In the genomic region with DNA sequence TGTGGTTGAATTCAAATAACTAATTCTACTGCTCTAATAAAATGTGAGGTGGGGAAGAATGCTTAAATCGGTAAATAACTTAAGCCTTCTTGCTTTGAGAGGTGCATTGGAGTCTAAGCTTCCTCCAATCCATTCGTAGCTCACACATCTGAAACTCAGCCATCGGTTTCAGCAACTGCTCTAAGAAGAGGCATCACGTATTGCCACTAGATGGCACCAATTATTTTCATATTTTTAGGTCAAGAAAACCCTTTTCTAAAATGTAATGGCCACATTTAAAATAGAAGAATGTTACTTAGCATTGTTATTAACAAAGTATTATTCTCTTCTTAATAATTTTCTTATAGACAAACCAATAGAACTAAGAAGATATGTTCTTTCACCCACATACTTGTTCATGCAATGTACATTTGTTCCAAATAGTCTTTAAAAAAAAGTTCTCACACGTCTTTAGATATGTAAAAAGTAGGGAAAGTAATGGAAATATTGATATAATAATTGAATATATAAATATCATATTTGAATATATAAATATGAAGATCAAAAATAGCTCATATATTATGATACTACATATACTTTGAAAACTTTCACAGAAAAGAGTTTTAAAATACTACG, we compare ENCODE assay signal across 8 cellular contexts.
DNase-seq lines count a peak whose midpoint lies in the region; ATAC-seq, FAIRE-seq and TF ChIP-seq lines count a peak whose summit lies in the region.

No MANE protein-coding gene starts in this region.

- H3K36me3 Mint-ChIP-seq in activated naive CD4-positive, alpha-beta T cell treated with anti-CD3 and anti-CD28 coated beads, Interleukin-2, amount 10 ng/mL, durations not matched to agents 7 days and 5 days, result no peaks in the 10 kb centered on the region

- no peak for TF ChIP-seq RAD21 in HCT116 (IDR thresholded peaks at IDR 0.05; ENCODE audit: low read depth)
- TF ChIP-seq RAD21 in GM12878 (IDR thresholded peaks at IDR 0.05; ENCODE audit: insufficient read depth, low read depth, low read length), result peak; percentile 26; the same call in 1 of the 2 replicates

- no peak for TF ChIP-seq EP300 in GM12878 (IDR thresholded peaks at IDR 0.05; ENCODE audit: borderline replicate concordance in 1 of 2, control insufficient read depth in 1 of 2, low read depth in 2 of 2, low read length in 2 of 2)

- H2AFZ ChIP-seq in HCT116 (ENCODE audit: low read depth, low read length, poor library complexity, severe bottlenecking) (no peak overlapping the region), GM12878 (ENCODE audit: control insufficient read depth, low read depth, low read length) (no peak overlapping the region)

- no TSS peak for BruUV-seq in HCT116 (replicated peaks; lab: Mats Ljungman, UMichigan)
- BruUV-seq in GM12878 (replicated peaks; lab: Mats Ljungman, UMichigan), result no TSS peak

- RAD21 ChIA-PET in HCT116 (lab: Charles Lee; ENCODE audit: low non-redundant PET in 1 of 2, low total read pairs in 2 of 2, uncharacterized antibody in 2 of 2, unreplicated experiment in 2 of 2) (no interaction called here), GM12878 (lab: Charles Lee; ENCODE audit: unreplicated experiment) (no interaction called here)

- ATAC-seq in HCT116 (no peak), GM12878 (peak; percentile 68), GM18909 (IDR thresholded peaks at IDR 0.05; ENCODE audit: poor library complexity, unreplicated experiment) (no peak)

- H3K27me3 Mint-ChIP-seq in activated naive CD4-positive, alpha-beta T cell treated with anti-CD3 and anti-CD28 coated beads, Interleukin-2, amount 10 ng/mL, durations not matched to agents 7 days and 5 days, result no peaks in the 10 kb centered on the region

- H3K27ac Mint-ChIP-seq in activated naive CD4-positive, alpha-beta T cell treated with anti-CD3 and anti-CD28 coated beads, Interleukin-2, amount 10 ng/mL, durations not matched to agents 7 days and 5 days, result no peak overlapping the region

- no peak for TF ChIP-seq POLR2A in HCT116 (IDR thresholded peaks at IDR 0.05; ENCODE audit: borderline replicate concordance, extremely low read depth, insufficient read depth, insufficient read length)
- no peak for TF ChIP-seq POLR2A in GM12878 (IDR thresholded peaks at IDR 0.05; ENCODE audit: low read depth, low read length)

- H4K20me1 ChIP-seq in HCT116 (ENCODE audit: insufficient read depth) (no peaks in the 10 kb centered on the region), GM12878 (ENCODE audit: control insufficient read depth, insufficient read depth) (no peaks in the 10 kb centered on the region)

- H3K4me3 ChIP-seq in BJ (ENCODE audit: low read depth, low read length) (no peak overlapping the region), HCT116 (replicated peaks in 1 of 2; ENCODE audit: low read depth in 1 of 2, low read length in 2 of 2) (no peak overlapping the region), GM12878 (no peak overlapping the region)

- H3K4me3 Mint-ChIP-seq in activated naive CD4-positive, alpha-beta T cell treated with anti-CD3 and anti-CD28 coated beads, Interleukin-2, amount 10 ng/mL, durations not matched to agents 7 days and 5 days, result no peak overlapping the region

- peak; percentile 52 for FAIRE-seq in GM12878 (lab: Jason Lieb, UNC)

- 16% methylated on average over 6 of the region's 6 CpGs for WGBS in GM12878 (ENCODE audit: insufficient coverage, insufficient replicate concordance, low lambda C conversion rate, missing lambda C conversion rate)

- in situ Hi-C loops in GM12878 (cut with MboI), result no loop called here

- DNase-seq in BJ (ENCODE audit: low read depth), result no peak
- no peak for DNase-seq in HCT116 (ENCODE audit: low read depth, low spot score)
- DNase-seq in NCI-H2171 (lab: John Stamatoyannopoulos, UW), result peak; percentile 55
- no peak for DNase-seq in GM12878 (ENCODE audit: low read depth, low spot score)
- peak; percentile 51 for DNase-seq in medulla oblongata (ENCODE audit: extremely low spot score)
- no peak for DNase-seq in activated naive CD4-positive, alpha-beta T cell (lab: John Stamatoyannopoulos, UW)
- DNase-seq in activated naive CD4-positive, alpha-beta T cell treated with anti-CD3 and anti-CD28 coated beads, Interleukin-2, amount 10 ng/mL, durations not matched to agents 7 days and 5 days, result no peak

- H3K4me1 ChIP-seq in HCT116 (ENCODE audit: control insufficient read depth in 1 of 2, insufficient read depth in 2 of 2, low read length in 2 of 2), result no peaks in the 10 kb centered on the region
- no peaks in the 10 kb centered on the region for H3K4me1 ChIP-seq in GM12878 (ENCODE audit: control insufficient read depth, insufficient read depth, low read length)

- no peaks in the 10 kb centered on the region for H3K9me2 ChIP-seq in HCT116 (ENCODE audit: insufficient read depth)

- H3K9me3 ChIP-seq in HCT116 (ENCODE audit: control insufficient read depth in 1 of 2, insufficient read depth in 1 of 2, low read depth in 1 of 2, low read length in 2 of 2) (no peaks in the 10 kb centered on the region; a peak in 1 of 4 replicates), GM12878 (replicated peaks; ENCODE audit: control insufficient read depth, insufficient read depth, low read length) (no peaks in the 10 kb centered on the region)

- H3K4me2 ChIP-seq in HCT116 (ENCODE audit: low read length) (no peak overlapping the region), GM12878 (ENCODE audit: control insufficient read depth, insufficient read depth) (no peak overlapping the region)

- SMC1A ChIA-PET in GM12878 (lab: Charles Lee; ENCODE audit: uncharacterized antibody, unreplicated experiment), result interaction anchor here (0.5 kb wide), 1 partner anchor 1863 kb away, joined by 3 read pairs; no protein-coding TSS in a partner anchor

- H3K27me3 ChIP-seq in BJ (ENCODE audit: control insufficient read depth, insufficient read depth, low read length), result no peaks in the 10 kb centered on the region
- no peaks in the 10 kb centered on the region for H3K27me3 ChIP-seq in HCT116 (ENCODE audit: insufficient read depth, low read length)
- no peaks in the 10 kb centered on the region for H3K27me3 ChIP-seq in GM12878 (replicated peaks in 1 of 2; ENCODE audit: control insufficient read depth in 2 of 2, insufficient read depth in 2 of 2, low read length in 1 of 2)

- H3K79me2 ChIP-seq in HCT116 (ENCODE audit: insufficient read depth, low read length) (no peaks in the 10 kb centered on the region), GM12878 (ENCODE audit: control insufficient read depth, insufficient read depth, low read length) (no peaks in the 10 kb centered on the region)

- no peaks in the 10 kb centered on the region for H3K4me1 Mint-ChIP-seq in activated naive CD4-positive, alpha-beta T cell treated with anti-CD3 and anti-CD28 coated beads, Interleukin-2, amount 10 ng/mL, durations not matched to agents 7 days and 5 days

- POLR2A ChIA-PET in BJ (lab: Charles Lee) (no interaction called here), HCT116 (lab: Charles Lee) (no interaction called here), GM12878 (lab: Charles Lee) (no interaction called here)

- CTCF ChIA-PET in BJ (lab: Yijun Ruan, JAX) (interaction anchor here (0.6 to 0.8 kb wide), 2 partner anchors 21 to 282 kb away, joined by 3 read pairs; no protein-coding TSS in a partner anchor), HCT116 (lab: Charles Lee) (no interaction called here), GM12878 (lab: Yijun Ruan, JAX) (interaction anchor here (0.5 to 2.5 kb wide), 5 partner anchors 9 to 547 kb away, joined by 3 to 7 read pairs (median 3); no protein-coding TSS in a partner anchor)
- CTCF ChIA-PET in activated naive CD4-positive, alpha-beta T cell treated with anti-CD3 and anti-CD28 coated beads, Interleukin-2, amount 10 ng/mL, durations not matched to agents 7 days and 5 days (lab: Charles Lee), result no interaction called here

- H3K27ac ChIP-seq in HCT116 (ENCODE audit: low read depth, low read length) (no peak overlapping the region), GM12878 (ENCODE audit: control insufficient read depth, insufficient read depth) (no peak overlapping the region)

- H3K9ac ChIP-seq in HCT116 (ENCODE audit: low read length) (no peak overlapping the region), GM12878 (ENCODE audit: control insufficient read depth, insufficient read depth, low read length) (no peak overlapping the region)

- TF ChIP-seq CTCF in BJ (IDR thresholded peaks at IDR 0.05; ENCODE audit: insufficient read depth, low read depth, low read length) (peak; percentile 51), HCT116 (IDR thresholded peaks at IDR 0.05 in 2 of 3, conservative IDR thresholded peaks at IDR 0.05 in 1 of 3; ENCODE audit: borderline replicate concordance in 1 of 3, insufficient read depth in 1 of 3, low read depth in 2 of 3, low read length in 2 of 3) (peak in 2 of 3 experiments; percentile 41 to 49; a peak in 4 of 6 replicates), GM12878 (IDR thresholded peaks at IDR 0.05 in 2 of 3, conservative IDR thresholded peaks at IDR 0.05 in 1 of 3; ENCODE audit: control insufficient read depth in 2 of 3, extremely low read depth in 1 of 3, insufficient read depth in 1 of 3, low read depth in 3 of 3, low read length in 3 of 3) (peak; percentile 45 to 64 (median 46))

- H3K9me3 Mint-ChIP-seq in activated naive CD4-positive, alpha-beta T cell treated with anti-CD3 and anti-CD28 coated beads, Interleukin-2, amount 10 ng/mL, durations not matched to agents 7 days and 5 days, result no peaks in the 10 kb centered on the region

- intact Hi-C loops in HCT116 (cut with micrococcal nuclease) (no loop called here), GM12878 (cut with micrococcal nuclease; ENCODE audit: unreplicated experiment) (no loop called here)

- H3K36me3 ChIP-seq in BJ (ENCODE audit: control insufficient read depth, insufficient read depth, low read length) (no peaks in the 10 kb centered on the region), HCT116 (ENCODE audit: control insufficient read depth in 1 of 2, insufficient read depth in 2 of 2, low read length in 2 of 2) (no peaks in the 10 kb centered on the region), GM12878 (ENCODE audit: control insufficient read depth in 2 of 2, insufficient read depth in 2 of 2, low read length in 1 of 2) (no peaks in the 10 kb centered on the region)

TF ChIP-seq in HCT116, 20 proteins besides CTCF, POLR2A, EP300 and RAD21 (continues in another document):
- TF ChIP-seq SIN3A (IDR thresholded peaks at IDR 0.05; ENCODE audit: low read depth) (no peak), ZFX (IDR thresholded peaks at IDR 0.05) (no peak), EGR1 (IDR thresholded peaks at IDR 0.05; ENCODE audit: low read depth) (no peak), ELF1 (IDR thresholded peaks at IDR 0.05; ENCODE audit: borderline replicate concordance, low read depth) (no peak), POLR2AphosphoS5 (IDR thresholded peaks at IDR 0.05; ENCODE audit: low read depth, low read length) (no peak), FOSL1 (IDR thresholded peaks at IDR 0.05; ENCODE audit: low read depth) (no peak)

TF ChIP-seq in GM12878, 131 proteins besides CTCF, POLR2A, EP300 and RAD21:
- TF ChIP-seq TCF12 (IDR thresholded peaks at IDR 0.05; ENCODE audit: low read depth, low read length) (no peak), ESRRA (IDR thresholded peaks at IDR 0.05; ENCODE audit: low read length) (no peak), RUNX3 (IDR thresholded peaks at IDR 0.05; ENCODE audit: low read length) (no peak), POLR2AphosphoS5 (IDR thresholded peaks at IDR 0.05; ENCODE audit: low read length) (no peak), BHLHE40 (IDR thresholded peaks at IDR 0.05; ENCODE audit: borderline replicate concordance in 1 of 2, low read depth in 2 of 2, low read length in 1 of 2) (no peak)

Comparison
In these comparisons a context has a peak if more than half of its experiments do, and no peak if none do; other contexts are left out.
1. DNase-seq: peak in NCI-H2171 (single experiment) and medulla oblongata (single experiment); none in BJ (single experiment), HCT116 (single experiment), GM12878 (single experiment), activated naive CD4-positive, alpha-beta T cell (0 of 4) and activated naive CD4-positive, alpha-beta T cell treated with anti-CD3 and anti-CD28 coated beads, Interleukin-2, amount 10 ng/mL, durations not matched to agents 7 days and 5 days (single experiment).
2. CTCF ChIA-PET loops: an anchor here in BJ (0.6 to 0.8 kb wide) and GM12878 (0.5 to 2.5 kb wide); none called in HCT116 and activated naive CD4-positive, alpha-beta T cell treated with anti-CD3 and anti-CD28 coated beads, Interleukin-2, amount 10 ng/mL, durations not matched to agents 7 days and 5 days.
3. Peak in every context shown above with its lines, with median percentiles within 50 percentile points of each other: CTCF ChIP-seq.